ENCODE assay signal across 20 cellular contexts in genomic region chr21:45353200-45353599, GRCh38. TPM values are rescaled to one million over a fixed set of nuclear protein-coding genes. Genes with fewer than 3 reads are reported as not detected.
DNase-seq lines count a peak whose midpoint lies in the region; ATAC-seq and TF ChIP-seq lines count a peak whose summit lies in the region.
"Had no signal": no experiment of that assay in that cellular context is flagged by ENCODE, and none has a peak within 500 bp of the region (broad histone marks: within the 10 kb centered on the region; RNA-seq: fewer than 3 reads in every experiment).

No MANE protein-coding gene starts in this region.

- H3K4me1 ChIP-seq in GM23248 (ENCODE audit: insufficient read depth) (0 out of 2 replicates have a peak, but pooled peaks cover 4% of the 10 kb centered on the region), lower lobe of right lung (peaks cover 15% of the 10 kb centered on the region), right lobe of liver (no peaks in the 10 kb centered on the region)
- H3K4me1 ChIP-seq: parathyroid adenoma had no signal

- H3K27me3 Mint-ChIP-seq in brain: peaks cover 3% of the 10 kb centered on the region

- H3K9me3 ChIP-seq in GM23248 (ENCODE audit: low read depth): no peaks in the 10 kb centered on the region
- H3K9me3 ChIP-seq in lower lobe of right lung: no peaks in the 10 kb centered on the region
- no peaks in the 10 kb centered on the region for H3K9me3 ChIP-seq in right lobe of liver
- H3K9me3 ChIP-seq: spleen, tibial nerve had no signal

- H3K4me1 Mint-ChIP-seq in brain: peaks cover 70% of the 10 kb centered on the region

- no peak for TF ChIP-seq POLR2A in right lobe of liver (IDR thresholded peaks at IDR 0.05)

- H3K27me3 ChIP-seq in GM23248 (replicated peaks; ENCODE audit: insufficient read depth): no peaks in the 10 kb centered on the region
- no peaks in the 10 kb centered on the region for H3K27me3 ChIP-seq in lower lobe of right lung (ENCODE audit: low read depth)
- no peaks in the 10 kb centered on the region for H3K27me3 ChIP-seq in right lobe of liver
- H3K27me3 ChIP-seq: tibial nerve had no signal

- no peak overlapping the region for H3K9ac ChIP-seq in GM23248
- H3K9ac ChIP-seq: parathyroid adenoma had no signal

- no peaks in the 10 kb centered on the region for H3K9me2 ChIP-seq in GM23248 (ENCODE audit: insufficient read depth)

- in situ Hi-C loops in GM23248 (cut with MboI): no loop called here

- H3K36me3 Mint-ChIP-seq in brain: no peaks in the 10 kb centered on the region

- no peak overlapping the region for H3K4me3 Mint-ChIP-seq in brain
- H3K4me3 Mint-ChIP-seq: activated T-cell treated with anti-CD3 and anti-CD28 coated beads, Interleukin-2, amount 50 U/mL, for 24 hours; dendritic cell treated with granulocyte-macrophage colony-stimulating factor and Interleukin-4, amounts not matched to agents 40 ng/mL and 50 ng/mL, for 4 days had no signal

- peaks cover 0 to 5% (median 0%) of the 10 kb centered on the region in 5 experiments for H3K9me3 Mint-ChIP-seq in brain
- H3K9me3 Mint-ChIP-seq: activated T-cell treated with anti-CD3 and anti-CD28 coated beads, Interleukin-2, amount 50 U/mL, for 24 hours; dendritic cell treated with granulocyte-macrophage colony-stimulating factor and Interleukin-4, amounts not matched to agents 40 ng/mL and 50 ng/mL, for 4 days had no signal

- H4K20me1 ChIP-seq in GM23248 (ENCODE audit: insufficient read depth): no peaks in the 10 kb centered on the region

- no peak overlapping the region for H3K4me2 ChIP-seq in GM23248 (ENCODE audit: unreplicated experiment)

- intact Hi-C loops in lower lobe of right lung (cut with DNase I) (no loop called here), right lobe of liver (cut with DNase I) (no loop called here), left colon (cut with DNase I, micrococcal nuclease) (no loop called here)

- 51 to 56% methylated on average over 3 of the region's 3 CpGs for WGBS in GM23248 (ENCODE audit: low coverage in 1 of 2, low lambda C conversion rate in 2 of 2, missing lambda C conversion rate in 2 of 2), 2 experiments
- WGBS in right lobe of liver (ENCODE audit: insufficient coverage, low coverage, low lambda C conversion rate, missing lambda C conversion rate): 75% methylated on average over 1 of the region's 3 CpGs

- H3F3A ChIP-seq in GM23248 (ENCODE audit: insufficient read depth): no peaks in the 10 kb centered on the region; the same call in 1 of the 2 replicates

- H2AFZ ChIP-seq in GM23248: no peak overlapping the region
- H2AFZ ChIP-seq: parathyroid adenoma had no signal

- TF ChIP-seq CTCF in AG10803 (conservative IDR thresholded peaks at IDR 0.05; ENCODE audit: low read length) (no peak), brain (conservative IDR thresholded peaks at IDR 0.05) (no peak), lower lobe of right lung (IDR thresholded peaks at IDR 0.05) (no peak), right lobe of liver (IDR thresholded peaks at IDR 0.05) (no peak)

- H3K27ac ChIP-seq in GM23248: no peak overlapping the region
- H3K27ac ChIP-seq in lower lobe of right lung: no peak overlapping the region
- H3K27ac ChIP-seq in right lobe of liver: no peak overlapping the region
- H3K27ac ChIP-seq: parathyroid adenoma, spleen had no signal

- peak overlapping the region in 3 of 5 experiments; percentile 45 to 73 (median 65) for H3K27ac Mint-ChIP-seq in brain
- H3K27ac Mint-ChIP-seq: activated T-cell treated with anti-CD3 and anti-CD28 coated beads, Interleukin-2, amount 50 U/mL, for 24 hours; dendritic cell treated with granulocyte-macrophage colony-stimulating factor and Interleukin-4, amounts not matched to agents 40 ng/mL and 50 ng/mL, for 4 days had no signal

- DNase-seq in AG10803 (ENCODE audit: low read depth) (peak; percentile 25), GM23248 (peak; percentile 8), lower lobe of right lung (peak; percentile 6), right lobe of liver (no peak), left colon (no peak)
- DNase-seq: activated CD4-positive, alpha-beta T cell treated with anti-CD3 and anti-CD28 coated beads for 4 hours; activated CD8-positive, alpha-beta memory T cell treated with anti-CD3 and anti-CD28 coated beads for 24 hours; activated gamma-delta T cell treated with Interleukin-2 at 50 U/mL for 16 hours; activated T-cell treated with anti-CD3 and anti-CD28 coated beads, Interleukin-2, amount 50 U/mL, for 24 hours; C1 segment of cervical spinal cord; central memory CD4-positive, alpha-beta T cell; NCI-H187 treated with DMSO at 0.1 percent for 48 hours; NCI-H226; NCI-H774 had no signal

- H3K4me3 ChIP-seq in AG10803 (ENCODE audit: low read length): no peak overlapping the region
- no peak overlapping the region for H3K4me3 ChIP-seq in GM23248
- H3K4me3 ChIP-seq in lower lobe of right lung: no peak overlapping the region
- no peak overlapping the region for H3K4me3 ChIP-seq in right lobe of liver
- H3K4me3 ChIP-seq: spleen, tibial nerve had no signal

- ATAC-seq in lower lobe of right lung: no peak
- ATAC-seq in right lobe of liver: no peak
- ATAC-seq in HG03520 (IDR thresholded peaks at IDR 0.05; ENCODE audit: unreplicated experiment): no peak
- no peak for ATAC-seq in left colon

- H3K79me2 ChIP-seq in GM23248 (ENCODE audit: insufficient read depth): no peaks in the 10 kb centered on the region
- H3K79me2 ChIP-seq: parathyroid adenoma had no signal

- H3K36me3 ChIP-seq in GM23248 (ENCODE audit: low read depth) (no peaks in the 10 kb centered on the region), lower lobe of right lung (no peaks in the 10 kb centered on the region), right lobe of liver (no peaks in the 10 kb centered on the region)
- H3K36me3 ChIP-seq: spleen, tibial nerve had no signal

RNA-seq across cellular contexts. Expression of gene COL18A1, which starts 51.8 kb away (rescaled TPM):
- 24.2 and 30.5 TPM in 2 replicates for total RNA-seq in GM23248 (2014; rRNA removed; shearing (Covaris generic))
- polyA plus RNA-seq in GM23248 (2016; fragmentation: Nextera tagmentation; extraction: Ambion mirVana) (1.7 and 1.8 TPM in 2 replicates), brain (ENCODE audit: insufficient read depth, low read depth, low replicate concordance) (31.5 TPM)
- total RNA-seq in lower lobe of right lung (45.1 TPM), right lobe of liver (100 to 1,000 TPM; 261 to 487 (median 297) TPM), left colon (10 to 100 TPM; 10.6 to 17.0 TPM)

Comparison
In these comparisons a context has a peak if more than half of its experiments do, and no peak if none do; other contexts are left out.
1. DNase-seq: peak in AG10803 (single experiment), GM23248 (single experiment) and lower lobe of right lung (single experiment); none in right lobe of liver (0 of 3) and left colon (0 of 2).